29 cellular contexts compared by ENCODE assay signal in the genomic region with DNA sequence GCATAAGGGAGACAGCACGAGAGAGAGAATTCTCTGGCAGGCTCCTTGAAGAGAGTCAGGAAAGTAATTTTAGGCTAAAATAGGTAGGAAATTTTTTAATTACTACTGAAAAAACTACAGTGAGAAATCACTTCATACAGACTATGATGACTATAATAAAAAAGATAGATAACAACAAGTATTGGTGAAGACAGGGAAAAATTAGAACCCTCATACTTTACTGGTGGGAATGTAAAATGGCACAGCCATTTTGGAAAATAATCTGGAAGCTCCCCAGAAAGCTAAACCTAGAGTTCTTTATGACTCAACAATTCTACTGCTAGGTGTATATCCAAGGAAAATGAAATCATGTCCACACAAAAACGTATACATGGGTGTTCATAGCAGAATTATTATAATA. TPM values are rescaled to one million over a fixed set of nuclear protein-coding genes. Genes with fewer than 3 reads are reported as not detected.
"Had no signal": no experiment of that assay in that cellular context is flagged by ENCODE, and none has a peak within 500 bp of the region (broad histone marks: within the 10 kb centered on the region; RNA-seq: fewer than 3 reads in every experiment).

No MANE protein-coding gene starts in this region.

- H3K36me3 ChIP-seq: stomach, suprapubic skin, thoracic aorta, thyroid gland, tibial artery, tibial nerve, transverse colon, upper lobe of left lung, upper lobe of right lung, uterus, vagina had no signal

- H3K9me3 ChIP-seq: stomach, suprapubic skin, testis, thoracic aorta, thyroid gland, tibial artery, tibial nerve, transverse colon, upper lobe of left lung, upper lobe of right lung, uterus, vagina had no signal

- H3K4me3 ChIP-seq: stomach, suprapubic skin, testis, thoracic aorta, thyroid gland, tibial artery, tibial nerve, transverse colon, upper lobe of left lung, upper lobe of right lung, uterus, vagina had no signal

- DNase-seq: stimulated activated CD4-positive, alpha-beta T cell treated with anti-CD3 and anti-CD28 coated beads, Interleukin-2, amount 100 ng/mL, for 48 hours; stimulated activated CD4-positive, alpha-beta T cell treated with anti-CD3 and anti-CD28 coated beads, Interleukin-4, amount 100 ng/mL, for 24 hours; stimulated activated CD4-positive, alpha-beta T cell treated with anti-CD3 and anti-CD28 coated beads, Interleukin-4, amount 100 ng/mL, for 4 hours; stimulated activated CD8-positive, alpha-beta memory T cell treated with anti-CD3 and anti-CD28 coated beads, Interleukin-4, amount 100 ng/mL, for 48 hours; stimulated activated naive B cell treated with anti-CD40 and anti-IgM and Interleukin-4, amounts not matched to agents 10 μg/mL and 1 μg/mL and 100 μg/mL, for 72 hours; stimulated activated naive CD4-positive, alpha-beta T cell; stimulated activated naive CD4-positive, alpha-beta T cell treated with Interleukin-2 at 50 U/mL for 16 hours; stimulated activated naive CD8-positive, alpha-beta T cell treated with anti-CD3 and anti-CD28 coated beads, Interleukin-15, amount 100 ng/mL, for 72 hours; stimulated activated naive CD8-positive, alpha-beta T cell treated with anti-CD3 and anti-CD28 coated beads, Interleukin-15, Interleukin-2, amounts not matched to agents 100 U/mL and 50 U/mL, for 24 hours; stomach; substantia nigra; testis; thyroid gland; tibial artery; transverse colon; trophoblast cell; upper lobe of left lung; upper lobe of right lung; uterus had no signal

- H3K27ac ChIP-seq: stomach, suprapubic skin, testis, thoracic aorta, thyroid gland, tibial artery, tibial nerve, transverse colon, upper lobe of left lung, upper lobe of right lung, uterus, vagina had no signal

- H3K36me3 Mint-ChIP-seq: stimulated activated naive B cell treated with anti-CD40 and anti-IgM and Interleukin-4, amounts not matched to agents 10 μg/mL and 1 μg/mL and 100 μg/mL, for 72 hours; type B pancreatic cell had no signal

- ATAC-seq: stimulated activated effector memory CD8-positive, alpha-beta T cell treated with anti-CD3 and anti-CD28 coated beads, Interleukin-12 subunit alpha, Interleukin-12 subunit beta, amount 100 ng/mL, for 72 hours; stimulated activated memory B cell treated with anti-CD40 and anti-IgM and Interleukin-4, amounts not matched to agents 10 μg/mL and 1 μg/mL and 100 μg/mL, for 72 hours; stimulated activated naive B cell treated with anti-CD40 and anti-IgM and Interleukin-4, amounts not matched to agents 10 μg/mL and 1 μg/mL and 100 μg/mL, for 72 hours; stimulated activated naive CD8-positive, alpha-beta T cell treated with anti-CD3 and anti-CD28 coated beads, Interleukin-15, amount 100 ng/mL, for 72 hours; stimulated activated naive CD8-positive, alpha-beta T cell treated with anti-CD3 and anti-CD28 coated beads, Interleukin-15, Interleukin-2, amounts not matched to agents 100 U/mL and 50 U/mL, for 24 hours; upper lobe of right lung had no signal

- H3K4me1 ChIP-seq: stomach, suprapubic skin, testis, thyroid gland, tibial artery, tibial nerve, transverse colon, upper lobe of right lung, uterus, vagina had no signal

- H3K27me3 ChIP-seq: suprapubic skin, testis, thyroid gland, tibial nerve, transverse colon, upper lobe of left lung, uterus, vagina had no signal

- FAIRE-seq: urothelium cell line had no signal

- H3K4me3 Mint-ChIP-seq: stimulated activated effector memory CD8-positive, alpha-beta T cell treated with anti-CD3 and anti-CD28 coated beads, Interleukin-12 subunit alpha, Interleukin-12 subunit beta, amount 100 ng/mL, for 72 hours; stimulated activated memory B cell treated with anti-CD40 and anti-IgM and Interleukin-4, amounts not matched to agents 10 μg/mL and 1 μg/mL and 100 μg/mL, for 72 hours; stimulated activated naive B cell treated with anti-CD40 and anti-IgM and Interleukin-4, amounts not matched to agents 10 μg/mL and 1 μg/mL and 100 μg/mL, for 72 hours; stimulated activated naive CD8-positive, alpha-beta T cell treated with anti-CD3 and anti-CD28 coated beads, Interleukin-15, amount 100 ng/mL, for 72 hours; stimulated activated naive CD8-positive, alpha-beta T cell treated with anti-CD3 and anti-CD28 coated beads, Interleukin-15, Interleukin-2, amounts not matched to agents 100 ng/mL and 50 ng/mL, for 24 hours; type B pancreatic cell had no signal

- H3K27ac Mint-ChIP-seq: stimulated activated effector memory CD8-positive, alpha-beta T cell treated with anti-CD3 and anti-CD28 coated beads, Interleukin-12 subunit alpha, Interleukin-12 subunit beta, amount 100 ng/mL, for 72 hours; stimulated activated memory B cell treated with anti-CD40 and anti-IgM and Interleukin-4, amounts not matched to agents 10 μg/mL and 1 μg/mL and 100 μg/mL, for 72 hours; stimulated activated naive B cell treated with anti-CD40 and anti-IgM and Interleukin-4, amounts not matched to agents 10 μg/mL and 1 μg/mL and 100 μg/mL, for 72 hours; stimulated activated naive CD8-positive, alpha-beta T cell treated with anti-CD3 and anti-CD28 coated beads, Interleukin-15, amount 100 ng/mL, for 72 hours; stimulated activated naive CD8-positive, alpha-beta T cell treated with anti-CD3 and anti-CD28 coated beads, Interleukin-15, Interleukin-2, amounts not matched to agents 100 ng/mL and 50 ng/mL, for 24 hours; type B pancreatic cell had no signal

- H3K27me3 Mint-ChIP-seq: stimulated activated naive CD8-positive, alpha-beta T cell treated with anti-CD3 and anti-CD28 coated beads, Interleukin-15, amount 100 ng/mL, for 72 hours; stimulated activated naive CD8-positive, alpha-beta T cell treated with anti-CD3 and anti-CD28 coated beads, Interleukin-15, Interleukin-2, amounts not matched to agents 100 ng/mL and 50 ng/mL, for 24 hours had no signal

RNA-seq across cellular contexts. Expression of gene HDC, which starts 2.1 kb away (rescaled TPM):
- total RNA-seq: temporal lobe had no signal
